ENCODE assay signal across 17 cellular contexts in genomic region chr1:98458514-98459259, GRCh38.
DNase-seq lines count a peak whose midpoint lies in the region; ATAC-seq, FAIRE-seq and TF ChIP-seq lines count a peak whose summit lies in the region.
"Had no signal": no experiment of that assay in that cellular context is flagged by ENCODE, and none has a peak within 500 bp of the region (broad histone marks: within the 10 kb centered on the region; RNA-seq: fewer than 3 reads in every experiment).

No MANE protein-coding gene starts in this region.

- RAD21 ChIA-PET in GM12878 (lab: Charles Lee; ENCODE audit: unreplicated experiment): interaction anchor here (1.3 kb wide), 1 partner anchor 10 kb away, joined by 4 read pairs; no protein-coding TSS in a partner anchor

- no peaks in the 10 kb centered on the region for H3K4me1 ChIP-seq in GM12878 (ENCODE audit: control insufficient read depth, insufficient read depth, low read length)
- H3K4me1 ChIP-seq: testis had no signal

- TF ChIP-seq RAD21 in Ishikawa (IDR thresholded peaks at IDR 0.05; ENCODE audit: low read depth): no peak
- TF ChIP-seq RAD21 in GM12878 (IDR thresholded peaks at IDR 0.05; ENCODE audit: insufficient read depth, low read depth, low read length): no peak

- no peaks in the 10 kb centered on the region for H3K79me2 ChIP-seq in GM12878 (ENCODE audit: control insufficient read depth, insufficient read depth, low read length)

- intact Hi-C loops in GM12878 (cut with micrococcal nuclease; ENCODE audit: unreplicated experiment): no loop called here

- WGBS in GM12878 (ENCODE audit: insufficient coverage, insufficient replicate concordance, low lambda C conversion rate, missing lambda C conversion rate): 57% methylated on average over 8 of the region's 8 CpGs

- no peak overlapping the region for H2AFZ ChIP-seq in GM12878 (ENCODE audit: control insufficient read depth, low read depth, low read length)

- H3K36me3 ChIP-seq in GM12878 (ENCODE audit: control insufficient read depth in 2 of 2, insufficient read depth in 2 of 2, low read length in 1 of 2): no peaks in the 10 kb centered on the region

- TF ChIP-seq POLR2A in GM12878 (IDR thresholded peaks at IDR 0.05; ENCODE audit: low read depth, low read length): no peak

- no peak overlapping the region for H3K9ac ChIP-seq in GM12878 (ENCODE audit: control insufficient read depth, insufficient read depth, low read length)

- no peak for TF ChIP-seq EP300 in Ishikawa (IDR thresholded peaks at IDR 0.05; ENCODE audit: borderline replicate concordance)
- no peak for TF ChIP-seq EP300 in GM12878 (IDR thresholded peaks at IDR 0.05; ENCODE audit: borderline replicate concordance in 1 of 2, control insufficient read depth in 1 of 2, low read depth in 2 of 2, low read length in 2 of 2)

- SMC1A ChIA-PET in GM12878 (lab: Charles Lee; ENCODE audit: uncharacterized antibody, unreplicated experiment): no interaction called here

- no peaks in the 10 kb centered on the region for H3K9me3 ChIP-seq in GM12878 (replicated peaks; ENCODE audit: control insufficient read depth, insufficient read depth, low read length)
- H3K9me3 ChIP-seq: testis had no signal

- FAIRE-seq in GM12878 (lab: Jason Lieb, UNC): no peak
- FAIRE-seq: RCC 7860 had no signal

- POLR2A ChIA-PET in GM12878 (lab: Charles Lee): no interaction called here

- in situ Hi-C loops in GM12878 (cut with MboI): no loop called here

- H4K20me1 ChIP-seq in GM12878 (ENCODE audit: control insufficient read depth, insufficient read depth): no peaks in the 10 kb centered on the region; the same call in 1 of the 2 replicates

- BruUV-seq in GM12878 (replicated peaks; lab: Mats Ljungman, UMichigan): no TSS peak

- H3K27me3 ChIP-seq in GM12878 (replicated peaks in 1 of 2; ENCODE audit: control insufficient read depth in 2 of 2, insufficient read depth in 2 of 2, low read length in 1 of 2): no peaks in the 10 kb centered on the region
- H3K27me3 ChIP-seq: testis had no signal

- H3K27ac ChIP-seq in GM12878 (ENCODE audit: control insufficient read depth, insufficient read depth): no peak overlapping the region
- H3K27ac ChIP-seq: testis had no signal

- H3K4me3 ChIP-seq in GM12878: no peak overlapping the region
- H3K4me3 ChIP-seq: testis had no signal

- ATAC-seq in GM12878 (no peak), GM21423 (IDR thresholded peaks at IDR 0.05; ENCODE audit: unreplicated experiment) (no peak), HG02623 (IDR thresholded peaks at IDR 0.05; ENCODE audit: unreplicated experiment) (no peak), GM21737 (IDR thresholded peaks at IDR 0.05; ENCODE audit: unreplicated experiment) (no peak)
- ATAC-seq: natural killer cell had no signal

- DNase-seq in GM12878 (ENCODE audit: low read depth, low spot score): no peak
- DNase-seq in kidney tubule cell (ENCODE audit: low spot score): peak; percentile 6
- peak; percentile 19 for DNase-seq in putamen (ENCODE audit: low spot score)
- DNase-seq: activated B cell treated with CpG ODN at 0.5 μM for 24 hours; activated CD4-positive, alpha-beta memory T cell treated with anti-CD3 and anti-CD28 coated beads, Interleukin-2, amount 10 ng/mL, durations not matched to agents 7 days and 5 days; activated naive CD4-positive, alpha-beta T cell treated with Interleukin-2 at 50 U/mL for 16 hours; cerebellar nuclear complex; effector CD8-positive, alpha-beta T cell; mesenchymal stem cell; natural killer cell; NCI-H146; testis had no signal

- H3K4me2 ChIP-seq in GM12878 (ENCODE audit: control insufficient read depth, insufficient read depth): no peak overlapping the region

- no peak for TF ChIP-seq CTCF in GM12878 (IDR thresholded peaks at IDR 0.05 in 2 of 3, conservative IDR thresholded peaks at IDR 0.05 in 1 of 3; ENCODE audit: control insufficient read depth in 2 of 3, extremely low read depth in 1 of 3, insufficient read depth in 1 of 3, low read depth in 3 of 3, low read length in 3 of 3)

- CTCF ChIA-PET in GM12878 (lab: Yijun Ruan, JAX): interaction anchor here (1.8 kb wide), 1 partner anchor 9 kb away, joined by 12 read pairs; no protein-coding TSS in a partner anchor

TF ChIP-seq in Ishikawa, 13 proteins besides CTCF, POLR2A, EP300 and RAD21:
- TF ChIP-seq TEAD4 (IDR thresholded peaks at IDR 0.05) (peak; percentile 14; the same call in 1 of the 2 replicates), MAX (IDR thresholded peaks at IDR 0.05) (no peak)

TF ChIP-seq in GM12878, 131 proteins besides CTCF, POLR2A, EP300 and RAD21 (continues in another document):
- TF ChIP-seq ATF3 (IDR thresholded peaks at IDR 0.05; ENCODE audit: borderline replicate concordance, extremely low read depth, low read depth, low read length) (no peak), RFX5 (IDR thresholded peaks at IDR 0.05; ENCODE audit: low read depth, low read length) (no peak), ZBTB33 (IDR thresholded peaks at IDR 0.05) (no peak), ZNF622 (IDR thresholded peaks at IDR 0.05) (no peak), ZNF24 (IDR thresholded peaks at IDR 0.05) (peak; percentile 79), RELA (IDR thresholded peaks at IDR 0.05; ENCODE audit: borderline replicate concordance, partially characterized antibody) (no peak), SIN3A (IDR thresholded peaks at IDR 0.05; ENCODE audit: low read depth, low read length) (no peak), ELK1 (IDR thresholded peaks at IDR 0.05; ENCODE audit: low read depth, low read length) (no peak), USF1 (IDR thresholded peaks at IDR 0.05; ENCODE audit: borderline replicate concordance, extremely low read length, insufficient read depth, low read depth, low read length) (no peak), MYB (IDR thresholded peaks at IDR 0.05; ENCODE audit: borderline replicate concordance, low read depth, low read length) (no peak), ZBTB40 (IDR thresholded peaks at IDR 0.05; ENCODE audit: borderline replicate concordance) (no peak)
